1 cellular context compared by ENCODE assay signal in the genomic region with DNA sequence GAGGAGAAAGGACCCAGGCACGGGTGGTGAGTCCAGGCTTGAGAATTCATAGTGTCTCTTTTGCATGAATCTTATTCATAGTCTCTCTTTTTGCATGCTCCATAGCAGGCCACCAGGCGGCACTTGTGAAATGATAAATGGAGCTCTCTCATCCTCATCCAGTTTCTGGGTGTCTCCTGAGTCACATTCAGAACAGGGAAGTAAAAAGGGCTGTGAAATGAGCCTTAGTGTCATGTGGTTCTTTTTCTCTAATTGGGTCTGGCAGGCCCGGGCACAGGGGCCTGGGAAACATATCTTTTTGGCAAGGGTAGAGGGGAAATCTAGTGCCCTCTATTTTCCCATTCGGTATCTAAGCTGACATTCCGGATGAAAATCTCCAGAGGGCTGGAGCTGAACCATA.
TF ChIP-seq lines count a peak whose summit lies in the region.

No MANE protein-coding gene starts in this region.

TF ChIP-seq in H1, 55 proteins besides CTCF, POLR2A, EP300 and RAD21:
- TF ChIP-seq RXRA (IDR thresholded peaks at IDR 0.05; ENCODE audit: insufficient read depth, low read depth, low read length) (no peak), ATF2 (IDR thresholded peaks at IDR 0.05; ENCODE audit: low read length) (no peak), TBP (IDR thresholded peaks at IDR 0.05; ENCODE audit: low read depth, low read length) (no peak), YY1 (IDR thresholded peaks at IDR 0.05; ENCODE audit: low read depth, low read length) (no peak)
